ENCODE assay signal across 20 cellular contexts in the genomic region with DNA sequence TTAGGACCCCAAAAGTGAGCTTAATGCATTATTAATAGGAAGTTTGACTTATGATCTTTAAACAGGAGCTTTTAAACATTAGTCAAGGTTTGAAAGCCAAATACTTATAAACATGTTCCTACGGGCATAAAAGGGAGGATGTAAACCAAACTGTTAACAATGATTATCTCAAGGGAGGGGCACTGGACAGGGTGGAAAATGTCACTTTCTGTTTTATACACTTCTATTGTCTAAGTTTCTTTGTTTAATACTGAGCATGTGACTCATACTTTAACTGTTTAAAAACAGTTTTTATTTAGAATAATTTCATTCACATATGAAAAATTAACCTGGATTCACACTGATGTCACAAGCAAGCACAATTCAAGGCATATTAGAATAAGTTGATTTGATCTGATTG. TPM values are rescaled to one million over a fixed set of nuclear protein-coding genes. Genes with fewer than 3 reads are reported as not detected.
A peak's percentile ranks its signal among the peaks of the same experiment; 100 is the strongest.
DNase-seq lines count a peak whose midpoint lies in the region; ATAC-seq and TF ChIP-seq lines count a peak whose summit lies in the region.
"Had no signal": no experiment of that assay in that cellular context is flagged by ENCODE, and none has a peak within 500 bp of the region (broad histone marks: within the 10 kb centered on the region; RNA-seq: fewer than 3 reads in every experiment).

No MANE protein-coding gene starts in this region.

- H3K27ac ChIP-seq in left ventricle myocardium inferior (replicated peaks), result peak overlapping the region; percentile 84
- no peak overlapping the region for H3K27ac ChIP-seq in osteoblast (ENCODE audit: low read depth, low read length)
- H3K27ac ChIP-seq: brain microvascular endothelial cell, hepatocyte had no signal

- intact Hi-C loops in left ventricle myocardium inferior (cut with micrococcal nuclease), result no loop called here
- intact Hi-C loops in Right ventricle myocardium superior (cut with DNase I), result no loop called here
- intact Hi-C loops in mucosa of descending colon (cut with DNase I, micrococcal nuclease), result no loop called here

- H3K36me3 ChIP-seq in left ventricle myocardium inferior (no peaks in the 10 kb centered on the region), mucosa of descending colon (ENCODE audit: low read depth) (no peaks in the 10 kb centered on the region), osteoblast (ENCODE audit: insufficient read depth, low read length) (no peaks in the 10 kb centered on the region)
- H3K36me3 ChIP-seq: BE2C, brain microvascular endothelial cell, tibial nerve had no signal

- H2AFZ ChIP-seq in osteoblast (ENCODE audit: low read length), result no peak overlapping the region
- H2AFZ ChIP-seq: hepatocyte had no signal

- DNase-seq in left ventricle myocardium inferior, result no peak
- no peak for DNase-seq in Right ventricle myocardium superior
- DNase-seq in epithelial cell of esophagus (ENCODE audit: low read depth), result peak; percentile 60
- no peak for DNase-seq in mucosa of descending colon
- no peak for DNase-seq in HUDEP-2 (lab: John Stamatoyannopoulos, UW; ENCODE audit: unreplicated experiment in 76 of 76)
- DNase-seq in NCI-H2107 treated with DMSO at 0.1 percent for 48 hours (lab: John Stamatoyannopoulos, UW; ENCODE audit: unreplicated experiment), result no peak
- no peak for DNase-seq in osteoblast (ENCODE audit: insufficient read length, low spot score, missing footprints)
- DNase-seq: activated B cell treated with CpG ODN at 0.5 μM for 24 hours; activated naive CD4-positive, alpha-beta T cell treated with anti-CD3 and anti-CD28 coated beads for 36 hours; BE2C; brain microvascular endothelial cell; H7; KG1; MV-4-11; T1000 had no signal

- no peaks in the 10 kb centered on the region for H3K9me3 ChIP-seq in left ventricle myocardium inferior (replicated peaks)
- no peaks in the 10 kb centered on the region for H3K9me3 ChIP-seq in mucosa of descending colon
- H3K9me3 ChIP-seq in osteoblast (ENCODE audit: low read depth, low read length), result no peaks in the 10 kb centered on the region
- H3K9me3 ChIP-seq: BE2C, tibial nerve had no signal

- TF ChIP-seq CTCF in left ventricle myocardium inferior (IDR thresholded peaks at IDR 0.05; ENCODE audit: borderline replicate concordance), result no peak
- TF ChIP-seq CTCF in epithelial cell of esophagus (IDR thresholded peaks at IDR 0.05; ENCODE audit: insufficient read depth, low read depth, low read length, missing control alignments), result no peak
- TF ChIP-seq CTCF in mucosa of descending colon (IDR thresholded peaks at IDR 0.05), result no peak
- no peak for TF ChIP-seq CTCF in osteoblast (IDR thresholded peaks at IDR 0.05; ENCODE audit: extremely low read depth, low read depth, low read length)

- no peak overlapping the region for H3K4me2 ChIP-seq in osteoblast (ENCODE audit: insufficient read depth, low read length)
- H3K4me2 ChIP-seq: hepatocyte had no signal

- ATAC-seq in Right ventricle myocardium superior (ENCODE audit: poor library complexity) (no peak), mucosa of descending colon (peak; percentile 85), GM18520 (IDR thresholded peaks at IDR 0.05; ENCODE audit: unreplicated experiment) (no peak)
- ATAC-seq: Right ventricle myocardium inferior, sciatic nerve had no signal

- no peaks in the 10 kb centered on the region for H3K27me3 ChIP-seq in left ventricle myocardium inferior (ENCODE audit: low read depth)
- H3K27me3 ChIP-seq in osteoblast (ENCODE audit: insufficient read depth, low read length), result peaks cover 3% of the 10 kb centered on the region
- H3K27me3 ChIP-seq: BE2C, brain microvascular endothelial cell, hepatocyte, tibial nerve had no signal

- H4K20me1 ChIP-seq in osteoblast (ENCODE audit: insufficient read depth, low read length), result no peaks in the 10 kb centered on the region

- H3K4me1 ChIP-seq in left ventricle myocardium inferior (peaks cover 24% of the 10 kb centered on the region), mucosa of descending colon (ENCODE audit: low read depth) (peaks cover 15% of the 10 kb centered on the region), osteoblast (ENCODE audit: insufficient read depth, low read length) (peaks cover 11% of the 10 kb centered on the region)
- H3K4me1 ChIP-seq: BE2C had no signal

- H3K79me2 ChIP-seq in osteoblast (ENCODE audit: insufficient read depth, low read length), result no peaks in the 10 kb centered on the region
- H3K79me2 ChIP-seq: hepatocyte had no signal

- no peak overlapping the region for H3K4me3 ChIP-seq in left ventricle myocardium inferior
- no peak overlapping the region for H3K4me3 ChIP-seq in epithelial cell of esophagus (ENCODE audit: low read length)
- no peak overlapping the region for H3K4me3 ChIP-seq in mucosa of descending colon
- H3K4me3 ChIP-seq in osteoblast (ENCODE audit: insufficient read depth, low read length), result no peak overlapping the region
- H3K4me3 ChIP-seq: hepatocyte, tibial nerve had no signal

RNA-seq across cellular contexts. Expression of a gene that starts 18.3 kb away (rescaled TPM):
- total RNA-seq in left ventricle myocardium inferior (42.0 TPM), Right ventricle myocardium superior (44.4 TPM), mucosa of descending colon (100 to 1,000 TPM; 116 to 192 (median 178) TPM), osteoblast (6.5 and 9.0 TPM in 2 replicates)
